13 cellular contexts compared by ENCODE assay signal in the genomic region with DNA sequence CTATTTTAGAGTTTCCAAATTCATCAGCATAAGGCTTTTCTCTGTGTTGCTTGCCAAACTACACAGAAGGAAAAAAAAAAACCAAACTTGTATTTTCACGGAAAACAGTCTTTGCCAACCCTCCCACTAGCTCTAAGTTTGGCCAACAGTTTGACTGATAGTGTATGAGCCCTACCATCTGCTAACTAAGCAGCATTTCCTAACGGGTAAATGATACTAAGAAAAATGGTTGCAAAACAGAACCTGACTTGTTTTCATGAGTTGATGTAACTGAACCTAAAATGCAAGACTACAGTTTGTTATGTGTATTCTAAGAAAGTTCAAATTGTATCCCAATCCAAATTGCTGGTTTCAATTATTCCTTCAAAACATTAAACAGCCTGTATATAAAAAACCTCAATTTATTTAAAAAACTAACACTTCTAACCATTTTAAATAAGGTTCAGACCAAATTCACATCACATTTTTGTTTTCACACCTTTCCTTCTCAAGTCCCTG.
DNase-seq lines count a peak whose midpoint lies in the region; ATAC-seq, FAIRE-seq and TF ChIP-seq lines count a peak whose summit lies in the region.
"Had no signal": no experiment of that assay in that cellular context is flagged by ENCODE, and none has a peak within 500 bp of the region (broad histone marks: within the 10 kb centered on the region; RNA-seq: fewer than 3 reads in every experiment).

No MANE protein-coding gene starts in this region.

- no peaks in the 10 kb centered on the region for H3K4me1 Mint-ChIP-seq in CD8-positive, alpha-beta memory T cell
- H3K4me1 Mint-ChIP-seq in activated naive CD8-positive, alpha-beta T cell treated with anti-CD3 and anti-CD28 coated beads for 36 hours, result no peaks in the 10 kb centered on the region
- H3K4me1 Mint-ChIP-seq: H9 had no signal

- TF ChIP-seq POLR2A in Peyer's patch (IDR thresholded peaks at IDR 0.05) (no peak), H54 (IDR thresholded peaks at IDR 0.05; ENCODE audit: low read depth, low read length) (no peak)

- no peak overlapping the region for H3K27ac Mint-ChIP-seq in CD8-positive, alpha-beta memory T cell
- no peak overlapping the region for H3K27ac Mint-ChIP-seq in activated naive CD8-positive, alpha-beta T cell treated with anti-CD3 and anti-CD28 coated beads for 36 hours
- H3K27ac Mint-ChIP-seq: activated naive CD4-positive, alpha-beta T cell treated with anti-CD3 and anti-CD28 coated beads for 36 hours; H9 had no signal

- peak; percentile 89 for ATAC-seq in sciatic nerve

- H2AFZ ChIP-seq in fibroblast of lung (ENCODE audit: low read length), result no peak overlapping the region

- no peaks in the 10 kb centered on the region for H3K36me3 Mint-ChIP-seq in CD8-positive, alpha-beta memory T cell
- no peaks in the 10 kb centered on the region for H3K36me3 Mint-ChIP-seq in activated naive CD8-positive, alpha-beta T cell treated with anti-CD3 and anti-CD28 coated beads for 36 hours

- H3K4me3 Mint-ChIP-seq in CD8-positive, alpha-beta memory T cell, result no peak overlapping the region
- H3K4me3 Mint-ChIP-seq in activated naive CD8-positive, alpha-beta T cell treated with anti-CD3 and anti-CD28 coated beads for 36 hours, result no peak overlapping the region
- H3K4me3 Mint-ChIP-seq: activated naive CD4-positive, alpha-beta T cell treated with anti-CD3 and anti-CD28 coated beads for 36 hours; H9 had no signal

- H3K36me3 ChIP-seq in CD8-positive, alpha-beta memory T cell (ENCODE audit: insufficient read depth, low read length), result no peaks in the 10 kb centered on the region
- H3K36me3 ChIP-seq in fibroblast of lung (ENCODE audit: control insufficient read depth, insufficient read depth, low read length), result no peaks in the 10 kb centered on the region
- H3K36me3 ChIP-seq in Peyer's patch, result no peaks in the 10 kb centered on the region

- H3K9me3 Mint-ChIP-seq in CD8-positive, alpha-beta memory T cell, result peaks cover 0 to 2% (median 0%) of the 10 kb centered on the region in 5 donors
- H3K9me3 Mint-ChIP-seq in activated naive CD8-positive, alpha-beta T cell treated with anti-CD3 and anti-CD28 coated beads for 36 hours, result no peaks in the 10 kb centered on the region
- H3K9me3 Mint-ChIP-seq: activated naive CD4-positive, alpha-beta T cell treated with anti-CD3 and anti-CD28 coated beads for 36 hours; H9 had no signal

- no peaks in the 10 kb centered on the region for H3K79me2 ChIP-seq in fibroblast of lung (ENCODE audit: control insufficient read depth, insufficient read depth, low read length)

- H3K27ac ChIP-seq in CD8-positive, alpha-beta memory T cell (ENCODE audit: low read depth, low read length), result peak overlapping the region; percentile 53
- H3K27ac ChIP-seq in fibroblast of lung (ENCODE audit: insufficient read depth, low read length) (no peak overlapping the region), Peyer's patch (peak overlapping the region in 1 of 4 donors; percentile 66)

- no peaks in the 10 kb centered on the region for H4K20me1 ChIP-seq in fibroblast of lung (ENCODE audit: control insufficient read depth, extremely low read depth, insufficient read depth, low read length)

- no peak overlapping the region for H3K4me2 ChIP-seq in fibroblast of lung (ENCODE audit: extremely low read depth, insufficient read depth, low read length)

- intact Hi-C loops in sciatic nerve (cut with DNase I), result no loop called here

- no peak for DNase-seq in CD8-positive, alpha-beta memory T cell
- DNase-seq in NCI-H460 (ENCODE audit: extremely low read depth, low read depth) (peak; percentile 28), fibroblast of lung (ENCODE audit: low read depth in 2 of 2) (peak; percentile 91 to 97), sciatic nerve (ENCODE audit: low spot score) (no peak), COLO829 (ENCODE audit: low spot score) (no peak), Peyer's patch (no peak), H54 (ENCODE audit: insufficient read length, low spot score) (no peak)
- DNase-seq in activated naive CD8-positive, alpha-beta T cell treated with anti-CD3 and anti-CD28 coated beads for 36 hours, result no peak
- DNase-seq: activated naive CD4-positive, alpha-beta T cell treated with anti-CD3 and anti-CD28 coated beads for 36 hours; DMS153; H9; NCI-H187; RPMI8226 had no signal

- no peak overlapping the region for H3K9ac ChIP-seq in fibroblast of lung (ENCODE audit: insufficient read depth, low read length)

- H3K9me3 ChIP-seq in CD8-positive, alpha-beta memory T cell (ENCODE audit: low read length), result no peaks in the 10 kb centered on the region
- H3K9me3 ChIP-seq in fibroblast of lung (ENCODE audit: control insufficient read depth, insufficient read depth, low read depth, low read length), result no peaks in the 10 kb centered on the region
- H3K9me3 ChIP-seq in Peyer's patch, result no peaks in the 10 kb centered on the region

- H3K27me3 Mint-ChIP-seq in CD8-positive, alpha-beta memory T cell, result peaks cover 0 to 4% of the 10 kb centered on the region in 2 donors
- no peaks in the 10 kb centered on the region for H3K27me3 Mint-ChIP-seq in activated naive CD8-positive, alpha-beta T cell treated with anti-CD3 and anti-CD28 coated beads for 36 hours

- no peaks in the 10 kb centered on the region for H3K4me1 ChIP-seq in CD8-positive, alpha-beta memory T cell (ENCODE audit: insufficient read depth, low read length)
- H3K4me1 ChIP-seq in fibroblast of lung (ENCODE audit: control insufficient read depth, extremely low read depth, insufficient read depth, low read length), result peaks cover 18% of the 10 kb centered on the region
- peaks cover 0 to 29% (median 0%) of the 10 kb centered on the region in 4 donors for H3K4me1 ChIP-seq in Peyer's patch

- FAIRE-seq in H54 (lab: Jason Lieb, UNC), result no peak

- TF ChIP-seq CTCF in fibroblast of lung (conservative IDR thresholded peaks at IDR 0.05 in 1 of 2, IDR thresholded peaks at IDR 0.05 in 1 of 2; ENCODE audit: low read depth in 1 of 2, low read length in 2 of 2), result no peak
- no peak for TF ChIP-seq CTCF in Peyer's patch (IDR thresholded peaks at IDR 0.05)

- no peaks in the 10 kb centered on the region for H3K27me3 ChIP-seq in CD8-positive, alpha-beta memory T cell (ENCODE audit: insufficient read depth, low read length, poor library complexity, severe bottlenecking)
- H3K27me3 ChIP-seq in fibroblast of lung (ENCODE audit: control insufficient read depth, insufficient read depth, low read length) (no peaks in the 10 kb centered on the region), Peyer's patch (no peaks in the 10 kb centered on the region)

- CTCF ChIA-PET in CD8-positive, alpha-beta memory T cell (lab: Charles Lee), result no interaction called here

- POLR2A ChIA-PET in CD8-positive, alpha-beta memory T cell (lab: Charles Lee), result no interaction called here

- no peak overlapping the region for H3K4me3 ChIP-seq in CD8-positive, alpha-beta memory T cell (ENCODE audit: low read length)
- H3K4me3 ChIP-seq in fibroblast of lung (replicated peaks in 1 of 4; ENCODE audit: control extremely low read depth in 1 of 4, insufficient read depth in 1 of 4, low read depth in 3 of 4, low read length in 4 of 4) (no peak overlapping the region), Peyer's patch (no peak overlapping the region)

Comparison
In these comparisons a context has a peak if more than half of its experiments do, and no peak if none do; other contexts are left out.
1. DNase-seq: peak in NCI-H460 (single experiment) and fibroblast of lung (2 of 2); none in CD8-positive, alpha-beta memory T cell (0 of 5), sciatic nerve (single experiment), COLO829 (single experiment), Peyer's patch (0 of 3), activated naive CD8-positive, alpha-beta T cell treated with anti-CD3 and anti-CD28 coated beads for 36 hours (single experiment) and H54 (single experiment).